Comparison of ENCODE assay signal across 25 cellular contexts in the genomic region with DNA sequence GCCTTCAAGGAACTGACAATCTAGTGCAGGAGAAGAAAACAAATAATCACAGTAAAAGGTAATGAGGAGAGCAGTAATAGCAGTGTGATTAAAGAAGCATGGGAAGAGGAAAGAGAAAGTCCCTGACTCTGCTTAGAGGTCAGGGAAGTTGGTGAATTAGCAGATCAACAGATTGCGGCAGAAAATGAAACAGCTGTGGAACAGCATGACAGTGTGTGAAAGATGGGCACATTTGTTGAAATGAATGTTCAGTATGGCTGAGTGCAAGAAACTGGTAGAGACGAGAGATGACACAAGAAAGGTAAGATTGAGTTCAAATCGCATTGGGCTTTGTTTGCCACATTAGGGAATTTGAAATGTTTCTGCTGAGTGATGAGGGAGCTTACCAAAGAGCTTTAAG.
DNase-seq lines count a peak whose midpoint lies in the region; ATAC-seq lines count a peak whose summit lies in the region.
"Had no signal": no experiment of that assay in that cellular context is flagged by ENCODE, and none has a peak within 500 bp of the region (broad histone marks: within the 10 kb centered on the region; RNA-seq: fewer than 3 reads in every experiment).

No MANE protein-coding gene starts in this region.

- POLR2A ChIA-PET in activated CD4-positive, alpha-beta T cell treated with anti-CD3 and anti-CD28 coated beads for 36 hours (lab: Charles Lee), result interaction anchor here (0.6 kb wide), 1 partner anchor 193 kb away, joined by 3 read pairs; no protein-coding TSS in a partner anchor

- peaks cover 2% of the 10 kb centered on the region for H3K9me3 Mint-ChIP-seq in activated CD4-positive, alpha-beta T cell treated with anti-CD3 and anti-CD28 coated beads for 36 hours (ENCODE audit: low read depth)

- H3K4ac ChIP-seq in mesenchymal stem cell (ENCODE audit: low read depth in 1 of 2, low read length in 2 of 2), result no peak overlapping the region

- H3K79me1 ChIP-seq in mesenchymal stem cell (replicated peaks; ENCODE audit: low read length, poor library complexity, severe bottlenecking), result no peaks in the 10 kb centered on the region

- peak; percentile 26 for ATAC-seq in activated CD4-positive, alpha-beta T cell treated with anti-CD3 and anti-CD28 coated beads for 36 hours
- ATAC-seq in GM21576 (IDR thresholded peaks at IDR 0.05; ENCODE audit: unreplicated experiment) (no peak), GM21786 (IDR thresholded peaks at IDR 0.05; ENCODE audit: unreplicated experiment) (no peak), GM18867 (IDR thresholded peaks at IDR 0.05; ENCODE audit: unreplicated experiment) (no peak)
- ATAC-seq: CD8-positive, alpha-beta T cell; HCT116; SK-N-SH treated with all-trans-retinoic acid at 6 μM for 48 hours had no signal

- H3K9ac ChIP-seq in mesenchymal stem cell (ENCODE audit: low read length), result no peak overlapping the region

- H3K4me2 ChIP-seq in mesenchymal stem cell (ENCODE audit: low read length, poor library complexity, severe bottlenecking), result no peak overlapping the region
- H3K4me2 ChIP-seq: PC-9 had no signal

- intact Hi-C loops in activated CD4-positive, alpha-beta T cell treated with anti-CD3 and anti-CD28 coated beads for 36 hours (cut with DNase I, micrococcal nuclease), result no loop called here

- H3K27ac ChIP-seq in SJCRH30, result no peak overlapping the region
- no peak overlapping the region for H3K27ac ChIP-seq in mesenchymal stem cell (ENCODE audit: low read length, poor library complexity, severe bottlenecking)
- H3K27ac ChIP-seq: PC-9, RWPE1 had no signal

- H2BK15ac ChIP-seq in mesenchymal stem cell (ENCODE audit: low read depth, poor library complexity, severe bottlenecking), result no peak overlapping the region

- H3K27me3 Mint-ChIP-seq in activated CD4-positive, alpha-beta T cell treated with anti-CD3 and anti-CD28 coated beads for 36 hours, result no peaks in the 10 kb centered on the region

- H3K9me3 ChIP-seq in SJCRH30 (replicated peaks) (no peaks in the 10 kb centered on the region), mesenchymal stem cell (ENCODE audit: control insufficient read depth, low read length) (peaks cover 15% of the 10 kb centered on the region)
- H3K9me3 ChIP-seq: MG63 had no signal

- H2BK5ac ChIP-seq in mesenchymal stem cell (ENCODE audit: low read depth, low read length, poor library complexity, severe bottlenecking), result no peak overlapping the region

- no peaks in the 10 kb centered on the region for H3K36me3 ChIP-seq in SJCRH30
- H3K36me3 ChIP-seq in mesenchymal stem cell (ENCODE audit: control insufficient read depth in 1 of 2, insufficient read depth in 2 of 2, low read depth in 1 of 2, low read length in 2 of 2), result no peaks in the 10 kb centered on the region
- H3K36me3 ChIP-seq: MG63 had no signal

- no peak overlapping the region for H4K91ac ChIP-seq in mesenchymal stem cell (ENCODE audit: low read length)

- H3K4me1 Mint-ChIP-seq in activated CD4-positive, alpha-beta T cell treated with anti-CD3 and anti-CD28 coated beads for 36 hours, result peaks cover 3% of the 10 kb centered on the region

- H3K18ac ChIP-seq in mesenchymal stem cell (ENCODE audit: low read depth in 1 of 2, low read length in 2 of 2), result no peak overlapping the region

- H3K4me1 ChIP-seq in SJCRH30, result no peaks in the 10 kb centered on the region
- no peaks in the 10 kb centered on the region for H3K4me1 ChIP-seq in mesenchymal stem cell (ENCODE audit: control insufficient read depth, insufficient read depth, low read depth, low read length)

- no peak overlapping the region for H3K4me3 Mint-ChIP-seq in activated CD4-positive, alpha-beta T cell treated with anti-CD3 and anti-CD28 coated beads for 36 hours
- H3K4me3 Mint-ChIP-seq: CD8-positive, alpha-beta T cell had no signal

- DNase-seq in activated CD4-positive, alpha-beta T cell treated with anti-CD3 and anti-CD28 coated beads for 36 hours, result no peak
- no peak for DNase-seq in activated CD4-positive, alpha-beta T cell treated with anti-CD3 and anti-CD28 coated beads, Interleukin-2, amount 50 U/mL, for 1 hour
- DNase-seq in SJCRH30 (peak; percentile 8 to 29), myocyte (ENCODE audit: low read depth) (peak; percentile 35), mesenchymal stem cell (no peak)
- DNase-seq: 8988T; C1 segment of cervical spinal cord; Calu3; CD8-positive, alpha-beta T cell; DMS53; GF-D8; GOT3; MG63; NCI-H1417; NCI-H1694 treated with DMSO at 0.1 percent for 48 hours; NCI-H446; NCI-H526 treated with DMSO at 0.1 percent for 48 hours; PC-9; SIG-M5 had no signal

- H3K36me3 Mint-ChIP-seq in activated CD4-positive, alpha-beta T cell treated with anti-CD3 and anti-CD28 coated beads for 36 hours (ENCODE audit: low read depth), result no peaks in the 10 kb centered on the region
- H3K36me3 Mint-ChIP-seq: CD8-positive, alpha-beta T cell had no signal

- no peak overlapping the region for H3K4me3 ChIP-seq in SJCRH30
- no peak overlapping the region for H3K4me3 ChIP-seq in mesenchymal stem cell (ENCODE audit: insufficient read depth in 1 of 2, low read depth in 1 of 2, low read length in 2 of 2)
- H3K4me3 ChIP-seq: MG63, PC-9 had no signal

- H3K23ac ChIP-seq in mesenchymal stem cell (ENCODE audit: low read length in 2 of 2), result no peak overlapping the region

- no peak overlapping the region for H2AFZ ChIP-seq in mesenchymal stem cell (ENCODE audit: low read depth, low read length)
- H2AFZ ChIP-seq: PC-9 had no signal

- no peak overlapping the region for H3K14ac ChIP-seq in mesenchymal stem cell (ENCODE audit: low read length in 2 of 2)

- H4K8ac ChIP-seq in mesenchymal stem cell (ENCODE audit: low read length), result no peak overlapping the region

- H2BK12ac ChIP-seq in mesenchymal stem cell (ENCODE audit: low read length in 2 of 2), result no peak overlapping the region

- no peak overlapping the region for H2AK5ac ChIP-seq in mesenchymal stem cell (ENCODE audit: low read length, severe bottlenecking)

- H2BK120ac ChIP-seq in mesenchymal stem cell (ENCODE audit: low read depth, low read length), result no peak overlapping the region

- H3K27ac Mint-ChIP-seq in activated CD4-positive, alpha-beta T cell treated with anti-CD3 and anti-CD28 coated beads for 36 hours, result no peak overlapping the region
- H3K27ac Mint-ChIP-seq: CD8-positive, alpha-beta T cell had no signal

- CTCF ChIA-PET in activated CD4-positive, alpha-beta T cell treated with anti-CD3 and anti-CD28 coated beads for 36 hours (lab: Charles Lee), result interaction anchor here (0.6 kb wide), 1 partner anchor 138 kb away, joined by 3 read pairs; no protein-coding TSS in a partner anchor

- H3K27me3 ChIP-seq in SJCRH30 (no peaks in the 10 kb centered on the region), mesenchymal stem cell (ENCODE audit: control insufficient read depth in 1 of 2, insufficient read depth in 1 of 2, low read length in 2 of 2) (no peaks in the 10 kb centered on the region)
- H3K27me3 ChIP-seq: MG63 had no signal

- 93% methylated on average over 3 of the region's 3 CpGs for WGBS in mesenchymal stem cell

Comparison
In these comparisons a context has a peak if more than half of its experiments do, and no peak if none do; other contexts are left out.
1. DNase-seq: peak in SJCRH30 (2 of 2) and myocyte (single experiment); none in activated CD4-positive, alpha-beta T cell treated with anti-CD3 and anti-CD28 coated beads for 36 hours (single experiment), activated CD4-positive, alpha-beta T cell treated with anti-CD3 and anti-CD28 coated beads, Interleukin-2, amount 50 U/mL, for 1 hour (single experiment) and mesenchymal stem cell (single experiment).